Comparison of ENCODE assay signal across 10 cellular contexts in genomic region chr16:49483651-49484451, GRCh38.
A peak's percentile ranks its signal among the peaks of the same experiment; 100 is the strongest.
DNase-seq lines count a peak whose midpoint lies in the region; ATAC-seq and TF ChIP-seq lines count a peak whose summit lies in the region.
"Had no signal": no experiment of that assay in that cellular context is flagged by ENCODE, and none has a peak within 500 bp of the region (broad histone marks: within the 10 kb centered on the region; RNA-seq: fewer than 3 reads in every experiment).

No MANE protein-coding gene starts in this region.

- H3K9me3 ChIP-seq in SU-DHL-6 (ENCODE audit: insufficient read depth, low read length) (no peaks in the 10 kb centered on the region), smooth muscle cell (replicated peaks; ENCODE audit: low read depth) (no peaks in the 10 kb centered on the region)

- no peak overlapping the region for H3K4me3 ChIP-seq in SU-DHL-6 (ENCODE audit: insufficient read depth, low read length, poor library complexity, severe bottlenecking)
- H3K4me3 ChIP-seq in smooth muscle cell: peak overlapping the region; percentile 42

- H3K9me2 ChIP-seq in SU-DHL-6 (replicated peaks; ENCODE audit: insufficient read depth, low read length): no peaks in the 10 kb centered on the region

- no peaks in the 10 kb centered on the region for H3K36me3 ChIP-seq in SU-DHL-6 (ENCODE audit: low read length)
- H3K36me3 ChIP-seq in smooth muscle cell (ENCODE audit: low read depth): no peaks in the 10 kb centered on the region

- H4K20me1 ChIP-seq in SU-DHL-6 (ENCODE audit: low read depth, low read length): no peaks in the 10 kb centered on the region
- H4K20me1 ChIP-seq in smooth muscle cell (ENCODE audit: low read depth): no peaks in the 10 kb centered on the region

- H3K27me3 ChIP-seq in SU-DHL-6 (ENCODE audit: low read length): no peaks in the 10 kb centered on the region
- peaks cover 14% of the 10 kb centered on the region for H3K27me3 ChIP-seq in smooth muscle cell (ENCODE audit: low read depth)

- H3K9ac ChIP-seq in SU-DHL-6 (ENCODE audit: low read length) (no peak overlapping the region), smooth muscle cell (ENCODE audit: low read depth) (no peak overlapping the region)

- H3K79me2 ChIP-seq in SU-DHL-6 (ENCODE audit: insufficient read depth, low read length) (no peaks in the 10 kb centered on the region), smooth muscle cell (ENCODE audit: low read depth) (no peaks in the 10 kb centered on the region)

- H2AFZ ChIP-seq in SU-DHL-6 (ENCODE audit: low read depth, low read length, severe bottlenecking): no peak overlapping the region
- H2AFZ ChIP-seq in smooth muscle cell (ENCODE audit: low read depth): no peak overlapping the region

- H3K4me2 ChIP-seq in SU-DHL-6 (ENCODE audit: low read depth, low read length, poor library complexity, severe bottlenecking): peak overlapping the region; percentile 49
- H3K4me2 ChIP-seq in smooth muscle cell: peak overlapping the region; percentile 85

- TF ChIP-seq CTCF in SU-DHL-6 (IDR thresholded peaks at IDR 0.05; ENCODE audit: insufficient read depth, low read length, poor library complexity, severe bottlenecking): no peak
- TF ChIP-seq CTCF in smooth muscle cell (IDR thresholded peaks at IDR 0.05; ENCODE audit: borderline replicate concordance, insufficient read depth, poor library complexity, severe bottlenecking): no peak
- no peak for TF ChIP-seq CTCF in GM10266 (IDR thresholded peaks at IDR 0.05; ENCODE audit: control insufficient read depth, insufficient read depth, low read depth, missing control alignments)

- no peaks in the 10 kb centered on the region for H3F3A ChIP-seq in SU-DHL-6 (ENCODE audit: insufficient read depth)
- no peaks in the 10 kb centered on the region for H3F3A ChIP-seq in smooth muscle cell (ENCODE audit: low read depth)

- ATAC-seq in GM21381 (IDR thresholded peaks at IDR 0.05; ENCODE audit: unreplicated experiment): peak; percentile 13
- no peak for ATAC-seq in GM18870 (IDR thresholded peaks at IDR 0.05; ENCODE audit: unreplicated experiment)

- DNase-seq in left kidney (ENCODE audit: low read depth, low spot score): peak; percentile 57
- no peak for DNase-seq in smooth muscle cell (lab: John Stamatoyannopoulos, UW; ENCODE audit: unreplicated experiment)
- DNase-seq in GM10266 (ENCODE audit: extremely low spot score): no peak
- no peak for DNase-seq in stimulated activated CD4-positive, alpha-beta T cell treated with anti-CD3 and anti-CD28 coated beads, Interleukin-2, amount 100 ng/mL, for 24 hours
- DNase-seq: activated CD4-positive, alpha-beta T cell treated with anti-CD3 and anti-CD28 coated beads for 4 hours; KG1; NCI-H2081 had no signal

- H3K4me1 ChIP-seq in smooth muscle cell (ENCODE audit: low read depth): peaks cover 5% of the 10 kb centered on the region

- 57% methylated on average over 22 of the region's 22 CpGs for WGBS in smooth muscle cell (ENCODE audit: low lambda C conversion rate)

- no peak overlapping the region for H3K27ac ChIP-seq in SU-DHL-6 (ENCODE audit: low read depth, low read length)
- H3K27ac ChIP-seq in smooth muscle cell (ENCODE audit: low read depth): no peak overlapping the region
